ENCODE assay signal across 23 cellular contexts in the genomic region with DNA sequence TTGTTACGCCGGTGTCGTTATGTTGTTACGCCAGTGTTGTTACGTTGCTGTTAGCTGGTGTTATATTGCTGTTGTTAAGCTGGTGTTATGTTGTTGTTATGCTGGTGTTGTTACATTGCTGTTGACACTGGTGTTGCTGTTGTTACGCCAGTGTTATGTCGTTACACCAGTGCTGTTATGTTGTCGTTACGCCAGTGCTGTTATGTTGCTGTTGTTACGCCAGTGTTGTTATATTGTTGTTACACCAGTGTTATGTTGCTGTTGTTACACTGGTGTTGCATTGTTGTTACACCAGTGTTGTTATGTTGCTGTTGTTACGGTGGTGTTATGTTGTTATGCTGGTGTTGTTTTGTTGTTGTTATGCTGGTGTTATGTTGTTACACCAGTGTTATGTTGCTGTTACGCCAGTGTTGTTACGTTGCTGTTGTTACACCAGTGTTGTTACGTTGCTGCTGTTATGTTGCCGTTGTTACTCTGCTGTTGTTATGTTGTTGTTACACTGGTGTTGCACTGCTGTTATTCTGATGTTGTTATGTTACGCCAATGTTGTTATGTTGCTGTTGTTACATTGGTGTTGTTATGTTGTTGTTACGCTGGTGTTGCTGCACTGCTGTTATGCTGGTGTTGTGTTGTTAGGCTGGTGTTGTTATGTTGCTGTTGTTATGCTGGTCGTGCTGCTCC. TPM values are rescaled to one million over a fixed set of nuclear protein-coding genes. Genes with fewer than 3 reads are reported as not detected.
DNase-seq lines count a peak whose midpoint lies in the region; ATAC-seq and TF ChIP-seq lines count a peak whose summit lies in the region.
"Had no signal": no experiment of that assay in that cellular context is flagged by ENCODE, and none has a peak within 500 bp of the region (broad histone marks: within the 10 kb centered on the region; RNA-seq: fewer than 3 reads in every experiment).

No MANE protein-coding gene starts in this region.

- H3K27ac Mint-ChIP-seq in activated CD4-positive, alpha-beta T cell treated with anti-CD3 and anti-CD28 coated beads, Interleukin-2, amount 10 ng/mL, durations not matched to agents 24 days and 14 days: peak overlapping the region; percentile 3
- peak overlapping the region; percentile 51 for H3K27ac Mint-ChIP-seq in activated T-helper 17 cell treated with anti-CD3 and anti-CD28 coated beads, Interleukin-2, amount 50 U/mL, for 72 hours
- peak overlapping the region; percentile 33 for H3K27ac Mint-ChIP-seq in glutamatergic neuron (ENCODE audit: unreplicated experiment)
- H3K27ac Mint-ChIP-seq: activated CD8-positive, alpha-beta T cell treated with anti-CD3 and anti-CD28 coated beads for 36 hours; B cell had no signal

- no peak for TF ChIP-seq CTCF in glutamatergic neuron (IDR thresholded peaks at IDR 0.05; ENCODE audit: partially characterized antibody, unreplicated experiment)
- TF ChIP-seq CTCF in gastrocnemius medialis (IDR thresholded peaks at IDR 0.05 in 4 of 5, conservative IDR thresholded peaks at IDR 0.05 in 1 of 5): no peak

- H3K36me3 Mint-ChIP-seq in activated CD4-positive, alpha-beta T cell treated with anti-CD3 and anti-CD28 coated beads, Interleukin-2, amount 10 ng/mL, durations not matched to agents 24 days and 14 days (ENCODE audit: low read depth): peaks cover 38% of the 10 kb centered on the region
- no peaks in the 10 kb centered on the region for H3K36me3 Mint-ChIP-seq in activated T-helper 17 cell treated with anti-CD3 and anti-CD28 coated beads, Interleukin-2, amount 50 U/mL, for 72 hours (ENCODE audit: low read depth)
- H3K36me3 Mint-ChIP-seq in glutamatergic neuron (ENCODE audit: unreplicated experiment): peaks cover 11% of the 10 kb centered on the region

- peaks cover 52 to 69% of the 10 kb centered on the region in 2 donors for H3K4me1 ChIP-seq in gastrocnemius medialis
- H3K4me1 ChIP-seq: lower lobe of right lung, upper lobe of left lung had no signal

- no peaks in the 10 kb centered on the region for H3K27me3 Mint-ChIP-seq in activated CD4-positive, alpha-beta T cell treated with anti-CD3 and anti-CD28 coated beads, Interleukin-2, amount 10 ng/mL, durations not matched to agents 24 days and 14 days
- no peaks in the 10 kb centered on the region for H3K27me3 Mint-ChIP-seq in activated T-helper 17 cell treated with anti-CD3 and anti-CD28 coated beads, Interleukin-2, amount 50 U/mL, for 72 hours
- peaks cover 9% of the 10 kb centered on the region for H3K27me3 Mint-ChIP-seq in glutamatergic neuron (ENCODE audit: unreplicated experiment)
- H3K27me3 Mint-ChIP-seq: activated CD8-positive, alpha-beta T cell treated with anti-CD3 and anti-CD28 coated beads for 36 hours; B cell; stimulated activated naive CD8-positive, alpha-beta T cell treated with anti-CD3 and anti-CD28 coated beads, Interleukin-15, amount 100 ng/mL, for 72 hours had no signal

- no peaks in the 10 kb centered on the region for H3K9me3 ChIP-seq in gastrocnemius medialis
- H3K9me3 ChIP-seq: lower lobe of right lung, ovary, upper lobe of left lung had no signal

- in situ Hi-C loops in gastrocnemius medialis (cut with MboI; ENCODE audit: low sequenced_read_pairs in 4 of 4): no loop called here

- peaks cover 29% of the 10 kb centered on the region for H3K9me3 Mint-ChIP-seq in activated CD4-positive, alpha-beta T cell treated with anti-CD3 and anti-CD28 coated beads, Interleukin-2, amount 10 ng/mL, durations not matched to agents 24 days and 14 days
- H3K9me3 Mint-ChIP-seq in activated T-helper 17 cell treated with anti-CD3 and anti-CD28 coated beads, Interleukin-2, amount 50 U/mL, for 72 hours: no peaks in the 10 kb centered on the region
- H3K9me3 Mint-ChIP-seq in glutamatergic neuron (ENCODE audit: unreplicated experiment): peaks cover 8% of the 10 kb centered on the region

- TF ChIP-seq POLR2A in gastrocnemius medialis (IDR thresholded peaks at IDR 0.05): no peak

- no peak overlapping the region for H3K4me3 ChIP-seq in gastrocnemius medialis
- H3K4me3 ChIP-seq: GM23248, lower lobe of right lung, ovary, upper lobe of left lung had no signal

- H3K4me1 Mint-ChIP-seq in activated CD4-positive, alpha-beta T cell treated with anti-CD3 and anti-CD28 coated beads, Interleukin-2, amount 10 ng/mL, durations not matched to agents 24 days and 14 days: peaks cover 10% of the 10 kb centered on the region
- H3K4me1 Mint-ChIP-seq in activated T-helper 17 cell treated with anti-CD3 and anti-CD28 coated beads, Interleukin-2, amount 50 U/mL, for 72 hours: peaks cover 19% of the 10 kb centered on the region
- H3K4me1 Mint-ChIP-seq in glutamatergic neuron (ENCODE audit: low read depth, unreplicated experiment): peaks cover 5% of the 10 kb centered on the region

- no peak for ATAC-seq in activated T-helper 17 cell treated with anti-CD3 and anti-CD28 coated beads, Interleukin-2, amount 50 U/mL, for 72 hours (replicated peaks)
- ATAC-seq in gastrocnemius medialis (no peak), GM21528 (IDR thresholded peaks at IDR 0.05; ENCODE audit: low FRiP score, unreplicated experiment) (no peak), HG03139 (IDR thresholded peaks at IDR 0.05; ENCODE audit: unreplicated experiment) (no peak)
- ATAC-seq: activated CD8-positive, alpha-beta T cell treated with anti-CD3 and anti-CD28 coated beads for 36 hours; lower lobe of right lung; right cardiac atrium; SK-N-SH treated with all-trans-retinoic acid at 6 μM for 48 hours; stimulated activated naive CD8-positive, alpha-beta T cell treated with anti-CD3 and anti-CD28 coated beads, Interleukin-15, amount 100 ng/mL, for 72 hours had no signal

- H3K27ac ChIP-seq in gastrocnemius medialis: peak overlapping the region; percentile 86 to 99 (median 92)
- H3K27ac ChIP-seq: GM23248, lower lobe of right lung, ovary, upper lobe of left lung had no signal

- intact Hi-C loops in activated CD4-positive, alpha-beta T cell treated with anti-CD3 and anti-CD28 coated beads, Interleukin-2, amount 10 ng/mL, durations not matched to agents 24 days and 14 days (cut with micrococcal nuclease): no loop called here
- intact Hi-C loops in gastrocnemius medialis (cut with DNase I; ENCODE audit: low total_unique reads): no loop called here

- peaks cover 0 to 35% of the 10 kb centered on the region in 2 donors for H3K36me3 ChIP-seq in gastrocnemius medialis
- H3K36me3 ChIP-seq: ovary had no signal

- H3K4me3 Mint-ChIP-seq in activated CD4-positive, alpha-beta T cell treated with anti-CD3 and anti-CD28 coated beads, Interleukin-2, amount 10 ng/mL, durations not matched to agents 24 days and 14 days: no peak overlapping the region
- H3K4me3 Mint-ChIP-seq in activated T-helper 17 cell treated with anti-CD3 and anti-CD28 coated beads, Interleukin-2, amount 50 U/mL, for 72 hours: no peak overlapping the region
- no peak overlapping the region for H3K4me3 Mint-ChIP-seq in glutamatergic neuron (ENCODE audit: unreplicated experiment)
- H3K4me3 Mint-ChIP-seq: activated CD8-positive, alpha-beta T cell treated with anti-CD3 and anti-CD28 coated beads for 36 hours; B cell; stimulated activated naive CD8-positive, alpha-beta T cell treated with anti-CD3 and anti-CD28 coated beads, Interleukin-15, amount 100 ng/mL, for 72 hours had no signal

- DNase-seq in activated CD4-positive, alpha-beta T cell treated with anti-CD3 and anti-CD28 coated beads, Interleukin-2, amount 10 ng/mL, durations not matched to agents 24 days and 14 days: no peak
- no peak for DNase-seq in activated CD4-positive, alpha-beta T cell treated with anti-CD3 and anti-CD28 coated beads for 4 hours
- DNase-seq in glutamatergic neuron (no peak), gastrocnemius medialis (no peak), activated T-cell treated with anti-CD3 and anti-CD28 coated beads for 4 hours (no peak)
- DNase-seq: activated CD8-positive, alpha-beta T cell treated with anti-CD3 and anti-CD28 coated beads for 36 hours; activated naive CD4-positive, alpha-beta T cell treated with Interleukin-2 at 50 U/mL for 16 hours; COR-L47; foreskin melanocyte; GM23248; kidney; lower lobe of right lung; NCI-H187 treated with DMSO at 0.1 percent for 48 hours; NCI-H2227 treated with DMSO at 0.1 percent for 48 hours; ovary; right cardiac atrium; stimulated activated naive CD8-positive, alpha-beta T cell treated with anti-CD3 and anti-CD28 coated beads, Interleukin-15, amount 100 ng/mL, for 72 hours; upper lobe of left lung had no signal

- H3K27me3 ChIP-seq in gastrocnemius medialis: no peaks in the 10 kb centered on the region
- H3K27me3 ChIP-seq: ovary, upper lobe of left lung had no signal

RNA-seq across cellular contexts. Expression of gene H6PD, which starts 25.7 kb away (rescaled TPM):
- total RNA-seq in activated CD4-positive, alpha-beta T cell treated with anti-CD3 and anti-CD28 coated beads, Interleukin-2, amount 10 ng/mL, durations not matched to agents 24 days and 14 days: 17.4 and 17.7 TPM in 2 replicates
- total RNA-seq in activated T-helper 17 cell treated with anti-CD3 and anti-CD28 coated beads, Interleukin-2, amount 50 U/mL, for 72 hours: 10 to 100 TPM in 1 of 2 donors, 1 to 10 TPM in 1; 9.3 to 12.8 TPM
- total RNA-seq in glutamatergic neuron (ENCODE audit: unreplicated experiment) (5.0 TPM), gastrocnemius medialis (10 to 100 TPM; 37.3 to 65.1 (median 44.4) TPM)

RNA-seq across cellular contexts. Expression of gene SPSB1, which starts 32.5 kb away (rescaled TPM):
- total RNA-seq in activated CD4-positive, alpha-beta T cell treated with anti-CD3 and anti-CD28 coated beads, Interleukin-2, amount 10 ng/mL, durations not matched to agents 24 days and 14 days: 4.8 and 6.2 TPM in 2 replicates
- total RNA-seq in activated T-helper 17 cell treated with anti-CD3 and anti-CD28 coated beads, Interleukin-2, amount 50 U/mL, for 72 hours: 10 to 100 TPM in 1 of 2 donors, 1 to 10 TPM in 1; 8.1 to 14.4 TPM
- total RNA-seq in glutamatergic neuron (ENCODE audit: unreplicated experiment): 78.6 TPM
- 100 to 1,000 TPM in 1 of 4 donors, 10 to 100 TPM in 3; 40.4 to 161 (median 56.6) TPM for total RNA-seq in gastrocnemius medialis
